Comparison of ENCODE assay signal across 8 cellular contexts in genomic region chr5:141559481-141559880, GRCh38. TPM values are rescaled to one million over a fixed set of nuclear protein-coding genes. Genes with fewer than 3 reads are reported as not detected.
DNase-seq lines count a peak whose midpoint lies in the region; ATAC-seq and TF ChIP-seq lines count a peak whose summit lies in the region.

No MANE protein-coding gene starts in this region.

- no TSS peak for BruUV-seq in PC-9 (replicated peaks; lab: Mats Ljungman, UMichigan)

- H3K4me2 ChIP-seq in PC-9 (no peak overlapping the region), osteoblast (ENCODE audit: insufficient read depth, low read length) (no peak overlapping the region)

- no peaks in the 10 kb centered on the region for H3K79me2 ChIP-seq in PC-9 (ENCODE audit: low read depth)
- H3K79me2 ChIP-seq in osteoblast (ENCODE audit: insufficient read depth, low read length): peaks cover 9% of the 10 kb centered on the region

- TF ChIP-seq CTCF in BJ (IDR thresholded peaks at IDR 0.05; ENCODE audit: insufficient read depth, low read depth, low read length) (no peak), PC-9 (conservative IDR thresholded peaks at IDR 0.05) (no peak), osteoblast (IDR thresholded peaks at IDR 0.05; ENCODE audit: extremely low read depth, low read depth, low read length) (no peak)

- H4K20me1 ChIP-seq in PC-9 (ENCODE audit: insufficient read depth): no peaks in the 10 kb centered on the region
- no peaks in the 10 kb centered on the region for H4K20me1 ChIP-seq in osteoblast (ENCODE audit: insufficient read depth, low read length)

- no peak overlapping the region for H2AFZ ChIP-seq in PC-9
- no peak overlapping the region for H2AFZ ChIP-seq in osteoblast (ENCODE audit: low read length)

- no peak for ATAC-seq in HG03442 (IDR thresholded peaks at IDR 0.05; ENCODE audit: unreplicated experiment)

- H3K36me3 ChIP-seq in BJ (ENCODE audit: control insufficient read depth, insufficient read depth, low read length) (0 out of 2 replicates have a peak, but pooled peaks cover 3% of the 10 kb centered on the region), PC-9 (ENCODE audit: low read depth) (peaks cover 27% of the 10 kb centered on the region), osteoblast (ENCODE audit: insufficient read depth, low read length) (peaks cover 14% of the 10 kb centered on the region)

- H3K4me3 ChIP-seq in BJ (ENCODE audit: low read depth, low read length) (no peak overlapping the region), PC-9 (no peak overlapping the region), osteoblast (ENCODE audit: insufficient read depth, low read length) (no peak overlapping the region)

- CTCF ChIA-PET in BJ (lab: Yijun Ruan, JAX) (interaction anchor here (0.6 to 5.3 kb wide), 19 partner anchors 16 to 367 kb away, joined by 3 to 112 read pairs (median 11); partner anchors contain the start of genes PCDHB14, PCDHGA10, PCDHGA11 and PCDHGA12), PC-9 (lab: Charles Lee) (interaction anchor here (0.6 to 0.7 kb wide), 3 partner anchors 60 to 456 kb away, joined by 3 to 13 read pairs (median 3); partner anchors contain the start of gene PCDHGA12)

- intact Hi-C loops in PC-9 (cut with micrococcal nuclease; ENCODE audit: unreplicated experiment): no loop called here
- intact Hi-C loops in posterior vena cava (cut with DNase I): loop anchor here in 1 of 2 donors (10.0 kb wide), 1 partner anchor 145 kb away; the partner anchor contains the start of genes PCDHGA10 and PCDHGB7

- H3K9me3 ChIP-seq in PC-9 (ENCODE audit: insufficient read depth, low read depth) (no peaks in the 10 kb centered on the region), osteoblast (ENCODE audit: low read depth, low read length) (no peaks in the 10 kb centered on the region)

- H3F3A ChIP-seq in PC-9 (ENCODE audit: insufficient read depth, low read depth): peaks cover 30% of the 10 kb centered on the region

- peak overlapping the region; percentile 28; the same call in 1 of the 2 replicates for H3K27ac ChIP-seq in PC-9
- peak overlapping the region; percentile 94 for H3K27ac ChIP-seq in osteoblast (ENCODE audit: low read depth, low read length)

- H3K9me2 ChIP-seq in PC-9 (ENCODE audit: insufficient read depth): no peaks in the 10 kb centered on the region

- POLR2A ChIA-PET in BJ (lab: Charles Lee): no interaction called here
- POLR2A ChIA-PET in PC-9 (lab: Charles Lee; ENCODE audit: unreplicated experiment): no interaction called here

- H3K27me3 ChIP-seq in BJ (ENCODE audit: control insufficient read depth, insufficient read depth, low read length): no peaks in the 10 kb centered on the region
- H3K27me3 ChIP-seq in PC-9 (ENCODE audit: insufficient read depth, low read depth): no peaks in the 10 kb centered on the region
- no peaks in the 10 kb centered on the region for H3K27me3 ChIP-seq in osteoblast (ENCODE audit: insufficient read depth, low read length)

- H3K4me1 ChIP-seq in PC-9 (replicated peaks; ENCODE audit: insufficient read depth) (peaks cover 5% of the 10 kb centered on the region; the same call in 1 of the 2 replicates), osteoblast (ENCODE audit: insufficient read depth, low read length) (peaks cover 26% of the 10 kb centered on the region)

- DNase-seq in BJ (ENCODE audit: low read depth): peak; percentile 29
- DNase-seq in PC-9: no peak
- DNase-seq in fibroblast of peridontal ligament (ENCODE audit: extremely low read depth): peak; percentile 59
- no peak for DNase-seq in osteoblast (ENCODE audit: insufficient read length, low spot score, missing footprints)
- DNase-seq in GF-D8 (lab: John Stamatoyannopoulos, UW): no peak
- no peak for DNase-seq in posterior vena cava (ENCODE audit: low spot score)
- DNase-seq in AG08395 (ENCODE audit: low spot score): no peak

RNA-seq across cellular contexts. Expression of gene DIAPH1, which starts 59.3 kb away (rescaled TPM):
- polyA plus RNA-seq in BJ (2011; rRNA removed): 23.3 and 36.6 TPM in 2 replicates
- 81.2 and 95.8 TPM in 2 replicates for polyA minus RNA-seq in BJ (2011; rRNA and poly(A)+ RNA removed)
- 148 and 157 TPM in 2 replicates for total RNA-seq in PC-9 (2021)
- total RNA-seq in osteoblast: 18.5 and 19.2 TPM in 2 replicates
- 10 to 100 TPM; 52.3 to 83.8 TPM for total RNA-seq in posterior vena cava

Comparison
In these comparisons a context has a peak if more than half of its experiments do, and no peak if none do; other contexts are left out.
1. DNase-seq: peak in BJ (single experiment) and fibroblast of peridontal ligament (single experiment); none in PC-9 (0 of 2), osteoblast (single experiment), GF-D8 (single experiment), posterior vena cava (single experiment) and AG08395 (single experiment).